8 cellular contexts compared by ENCODE assay signal in the genomic region with DNA sequence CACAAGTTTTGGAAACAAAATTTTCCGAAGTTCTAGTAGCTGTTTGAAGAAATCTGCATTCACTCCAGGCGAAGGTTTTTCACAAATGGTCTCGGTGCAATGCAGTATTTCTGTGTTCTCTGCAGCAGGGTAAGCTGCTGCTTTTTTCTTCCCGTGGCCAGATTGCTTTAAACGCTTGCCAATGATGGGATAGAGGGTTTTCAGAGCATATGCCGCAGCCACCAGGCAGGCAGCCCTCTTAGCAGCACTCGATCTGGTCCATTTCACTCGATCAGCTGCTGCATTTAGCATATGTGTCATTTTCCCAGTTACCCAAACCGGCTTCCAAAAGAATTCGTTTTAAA. TPM values are rescaled to one million over a fixed set of nuclear protein-coding genes. Genes with fewer than 3 reads are reported as not detected.
DNase-seq lines count a peak whose midpoint lies in the region; ATAC-seq and TF ChIP-seq lines count a peak whose summit lies in the region.

No MANE protein-coding gene starts in this region.

- H3K4me1 Mint-ChIP-seq in activated CD4-positive, alpha-beta T cell treated with anti-CD3 and anti-CD28 coated beads, Interleukin-2, amount 10 ng/mL, durations not matched to agents 7 days and 5 days: peaks cover 29% of the 10 kb centered on the region
- H3K4me1 Mint-ChIP-seq in naive thymus-derived CD8-positive, alpha-beta T cell: peaks cover 16 to 43% (median 36%) of the 10 kb centered on the region in 4 donors
- no peaks in the 10 kb centered on the region for H3K4me1 Mint-ChIP-seq in Calu3 (ENCODE audit: low read depth, unreplicated experiment)

- peak; percentile 40 for DNase-seq in activated CD4-positive, alpha-beta T cell treated with anti-CD3 and anti-CD28 coated beads, Interleukin-2, amount 10 ng/mL, durations not matched to agents 7 days and 5 days
- no peak for DNase-seq in activated CD4-positive, alpha-beta T cell treated with anti-CD3 and anti-CD28 coated beads for 4 hours
- DNase-seq in NCI-H82 (lab: John Stamatoyannopoulos, UW): peak; percentile 74
- DNase-seq in naive thymus-derived CD8-positive, alpha-beta T cell: peak in 3 of 10 donors; percentile 10 to 25 (median 24)
- DNase-seq in COR-L47 (lab: John Stamatoyannopoulos, UW): no peak
- no peak for DNase-seq in Calu3

- H3K4me3 ChIP-seq in duodenal mucosa (ENCODE audit: low read depth in 1 of 2, low read length in 2 of 2): peak overlapping the region; percentile 67 to 68

- peak; percentile 17 for ATAC-seq in HG02840 (IDR thresholded peaks at IDR 0.05; ENCODE audit: low FRiP score, unreplicated experiment)
- peak; percentile 26 to 32 for ATAC-seq in naive thymus-derived CD8-positive, alpha-beta T cell

- peaks cover 22% of the 10 kb centered on the region for H3K36me3 Mint-ChIP-seq in activated CD4-positive, alpha-beta T cell treated with anti-CD3 and anti-CD28 coated beads, Interleukin-2, amount 10 ng/mL, durations not matched to agents 7 days and 5 days (ENCODE audit: low read depth)
- H3K36me3 Mint-ChIP-seq in naive thymus-derived CD8-positive, alpha-beta T cell: peaks cover 2 to 4% (median 2%) of the 10 kb centered on the region in 3 donors
- H3K36me3 Mint-ChIP-seq in Calu3 (ENCODE audit: insufficient read depth, unreplicated experiment): no peaks in the 10 kb centered on the region

- BruUV-seq in Calu3 (replicated peaks; lab: Mats Ljungman, UMichigan): no TSS peak

- H3K27me3 Mint-ChIP-seq in activated CD4-positive, alpha-beta T cell treated with anti-CD3 and anti-CD28 coated beads, Interleukin-2, amount 10 ng/mL, durations not matched to agents 7 days and 5 days: no peaks in the 10 kb centered on the region
- H3K27me3 Mint-ChIP-seq in naive thymus-derived CD8-positive, alpha-beta T cell: no peaks in the 10 kb centered on the region
- no peaks in the 10 kb centered on the region for H3K27me3 Mint-ChIP-seq in Calu3 (ENCODE audit: unreplicated experiment)

- no peaks in the 10 kb centered on the region for H3K27me3 ChIP-seq in duodenal mucosa (ENCODE audit: control insufficient read depth in 1 of 2, insufficient read depth in 2 of 2, low read length in 2 of 2)

- no peak overlapping the region for H3K27ac Mint-ChIP-seq in activated CD4-positive, alpha-beta T cell treated with anti-CD3 and anti-CD28 coated beads, Interleukin-2, amount 10 ng/mL, durations not matched to agents 7 days and 5 days
- no peak overlapping the region for H3K27ac Mint-ChIP-seq in naive thymus-derived CD8-positive, alpha-beta T cell
- no peak overlapping the region for H3K27ac Mint-ChIP-seq in Calu3 (ENCODE audit: unreplicated experiment)

- no peaks in the 10 kb centered on the region for H3K9me3 ChIP-seq in duodenal mucosa (ENCODE audit: control insufficient read depth in 1 of 2, low read length in 2 of 2)

- POLR2A ChIA-PET in activated CD4-positive, alpha-beta T cell treated with anti-CD3 and anti-CD28 coated beads, Interleukin-2, amount 10 ng/mL, durations not matched to agents 7 days and 5 days (lab: Charles Lee): interaction anchor here (0.7 to 1.0 kb wide), 2 partner anchors 9 to 10 kb away, joined by 3 read pairs; no protein-coding TSS in a partner anchor
- POLR2A ChIA-PET in naive thymus-derived CD8-positive, alpha-beta T cell (lab: Charles Lee): interaction anchor here (0.7 to 4.3 kb wide), 18 partner anchors 8 to 486 kb away, joined by 3 to 42 read pairs (median 5); a partner anchor contains a TSS

- no peaks in the 10 kb centered on the region for H3K36me3 ChIP-seq in duodenal mucosa (ENCODE audit: control insufficient read depth in 1 of 2, insufficient read depth in 2 of 2, low read length in 2 of 2)

- no peaks in the 10 kb centered on the region for H3K9me3 Mint-ChIP-seq in activated CD4-positive, alpha-beta T cell treated with anti-CD3 and anti-CD28 coated beads, Interleukin-2, amount 10 ng/mL, durations not matched to agents 7 days and 5 days
- H3K9me3 Mint-ChIP-seq in naive thymus-derived CD8-positive, alpha-beta T cell: no peaks in the 10 kb centered on the region
- no peaks in the 10 kb centered on the region for H3K9me3 Mint-ChIP-seq in Calu3 (ENCODE audit: low read depth, unreplicated experiment)

- intact Hi-C loops in Calu3 (cut with micrococcal nuclease; ENCODE audit: unreplicated experiment): no loop called here

- CTCF ChIA-PET in activated CD4-positive, alpha-beta T cell treated with anti-CD3 and anti-CD28 coated beads, Interleukin-2, amount 10 ng/mL, durations not matched to agents 7 days and 5 days (lab: Charles Lee): interaction anchor here (0.7 to 1.7 kb wide), 10 partner anchors 10 to 177 kb away, joined by 3 to 9 read pairs (median 4); a partner anchor contains a TSS
- CTCF ChIA-PET in Calu3 (lab: Charles Lee): no interaction called here

- no peak overlapping the region for H3K27ac ChIP-seq in duodenal mucosa (ENCODE audit: low read depth, low read length)

- H3K4me1 ChIP-seq in duodenal mucosa (ENCODE audit: control insufficient read depth in 1 of 2, insufficient read depth in 2 of 2, low read length in 2 of 2): peaks cover 0 to 3% of the 10 kb centered on the region in 2 donors

- H3K9ac ChIP-seq in duodenal mucosa (ENCODE audit: low read depth in 1 of 2, low read length in 2 of 2): peak overlapping the region; percentile 3 to 52

- TF ChIP-seq CTCF in Calu3 (IDR thresholded peaks at IDR 0.05; ENCODE audit: unreplicated experiment): no peak

- H3K4me3 Mint-ChIP-seq in activated CD4-positive, alpha-beta T cell treated with anti-CD3 and anti-CD28 coated beads, Interleukin-2, amount 10 ng/mL, durations not matched to agents 7 days and 5 days: no peak overlapping the region
- no peak overlapping the region for H3K4me3 Mint-ChIP-seq in naive thymus-derived CD8-positive, alpha-beta T cell
- H3K4me3 Mint-ChIP-seq in Calu3 (ENCODE audit: low read depth, unreplicated experiment): no peak overlapping the region

RNA-seq across cellular contexts. Expression of a gene that starts 0.3 kb away (rescaled TPM):
- total RNA-seq in activated CD4-positive, alpha-beta T cell treated with anti-CD3 and anti-CD28 coated beads, Interleukin-2, amount 10 ng/mL, durations not matched to agents 7 days and 5 days: 10 to 100 TPM; 23.5 TPM
- total RNA-seq in naive thymus-derived CD8-positive, alpha-beta T cell: 10 to 100 TPM; 22.9 to 23.3 TPM
- 10 to 100 TPM; 12.1 to 14.0 (median 12.7) TPM for polyA plus RNA-seq in naive thymus-derived CD8-positive, alpha-beta T cell
- total RNA-seq in Calu3 (2022): not detected in 2 replicates

Comparison
In these comparisons a context has a peak if more than half of its experiments do, and no peak if none do; other contexts are left out.
1. DNase-seq: peak in activated CD4-positive, alpha-beta T cell treated with anti-CD3 and anti-CD28 coated beads, Interleukin-2, amount 10 ng/mL, durations not matched to agents 7 days and 5 days (single experiment) and NCI-H82 (single experiment); none in activated CD4-positive, alpha-beta T cell treated with anti-CD3 and anti-CD28 coated beads for 4 hours (0 of 2), COR-L47 (single experiment) and Calu3 (single experiment).
2. RNA of a gene that starts 0.3 kb away (total RNA-seq): 23.5 TPM in activated CD4-positive, alpha-beta T cell treated with anti-CD3 and anti-CD28 coated beads, Interleukin-2, amount 10 ng/mL, durations not matched to agents 7 days and 5 days and 22.9 to 23.3 TPM in naive thymus-derived CD8-positive, alpha-beta T cell; not detected in Calu3; every median in the first group is over 10 times any median in the second.